Comparison of ENCODE assay signal across 18 cellular contexts in the genomic region with DNA sequence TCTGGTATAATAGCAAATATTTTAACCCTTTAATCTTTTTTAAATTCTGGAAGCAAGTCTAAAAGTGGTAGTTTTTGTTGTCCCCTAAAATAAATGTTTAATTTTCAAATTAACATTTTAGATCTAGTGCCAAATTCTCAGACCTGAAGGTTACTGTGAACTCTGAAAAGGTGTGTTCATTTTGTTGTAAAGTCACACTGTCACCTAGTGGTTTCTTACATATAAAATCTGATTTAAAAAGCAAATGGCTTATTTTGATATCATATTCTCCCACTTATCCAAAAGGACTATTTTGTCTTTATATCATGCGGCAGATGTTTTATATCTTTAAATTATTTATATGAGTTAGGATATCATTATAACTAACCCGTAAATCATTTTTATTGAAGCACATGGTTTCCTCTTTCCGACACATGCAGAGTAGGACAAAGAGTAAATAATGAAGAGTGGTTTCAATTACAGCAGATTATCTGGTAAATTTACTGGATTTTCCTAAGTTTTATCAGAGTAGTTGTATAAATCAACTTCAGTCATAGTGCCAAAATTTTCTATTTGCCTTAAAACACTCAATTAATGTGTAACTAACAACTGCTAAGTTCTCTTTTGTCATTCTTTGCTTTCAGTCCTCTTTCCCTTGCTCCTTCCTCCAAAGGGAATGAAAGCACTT.
DNase-seq lines count a peak whose midpoint lies in the region; ATAC-seq and TF ChIP-seq lines count a peak whose summit lies in the region.
"Had no signal": no experiment of that assay in that cellular context is flagged by ENCODE, and none has a peak within 500 bp of the region (broad histone marks: within the 10 kb centered on the region; RNA-seq: fewer than 3 reads in every experiment).

No MANE protein-coding gene starts in this region.

- no peaks in the 10 kb centered on the region for H3F3A ChIP-seq in OCI-LY1 (ENCODE audit: insufficient read depth, low read length)

- CTCF ChIA-PET in HCT116 (lab: Charles Lee): no interaction called here

- TF ChIP-seq POLR2A in HCT116 (IDR thresholded peaks at IDR 0.05; ENCODE audit: borderline replicate concordance, extremely low read depth, insufficient read depth, insufficient read length): no peak

- ATAC-seq in HCT116 (no peak), HG03565 (IDR thresholded peaks at IDR 0.05; ENCODE audit: unreplicated experiment) (no peak), esophagus mucosa (no peak)
- no peak for ATAC-seq in stimulated activated naive CD8-positive, alpha-beta T cell treated with anti-CD3 and anti-CD28 coated beads, Interleukin-15, Interleukin-2, amounts not matched to agents 100 U/mL and 50 U/mL, for 24 hours

- H2AFZ ChIP-seq in HCT116 (ENCODE audit: low read depth, low read length, poor library complexity, severe bottlenecking) (no peak overlapping the region), OCI-LY1 (ENCODE audit: low read length) (no peak overlapping the region)
- H2AFZ ChIP-seq: PC-9 had no signal

- H3K9me2 ChIP-seq in HCT116 (ENCODE audit: insufficient read depth) (no peaks in the 10 kb centered on the region), OCI-LY1 (ENCODE audit: low read depth, low read length) (no peaks in the 10 kb centered on the region)

- TF ChIP-seq CTCF in 22Rv1 (IDR thresholded peaks at IDR 0.05): peak; percentile 38; the same call in 1 of the 2 replicates
- peak in 1 of 3 experiments; percentile 12; a peak in 1 of 6 replicates for TF ChIP-seq CTCF in HCT116 (IDR thresholded peaks at IDR 0.05 in 2 of 3, conservative IDR thresholded peaks at IDR 0.05 in 1 of 3; ENCODE audit: borderline replicate concordance in 1 of 3, insufficient read depth in 1 of 3, low read depth in 2 of 3, low read length in 2 of 3)
- peak; percentile 9; the same call in 1 of the 2 replicates for TF ChIP-seq CTCF in OCI-LY1 (IDR thresholded peaks at IDR 0.05; ENCODE audit: low read length)
- peak; percentile 11 for TF ChIP-seq CTCF in endodermal cell (conservative IDR thresholded peaks at IDR 0.05)

- H3K4me1 ChIP-seq in HCT116 (ENCODE audit: control insufficient read depth in 1 of 2, insufficient read depth in 2 of 2, low read length in 2 of 2) (no peaks in the 10 kb centered on the region), OCI-LY1 (ENCODE audit: insufficient read depth, low read length, severe bottlenecking) (no peaks in the 10 kb centered on the region), endodermal cell (ENCODE audit: control insufficient read depth, insufficient read depth, low read length) (no peaks in the 10 kb centered on the region)
- H3K4me1 ChIP-seq: HAP-1 had no signal

- H3K9me3 ChIP-seq in HCT116 (ENCODE audit: control insufficient read depth in 1 of 2, insufficient read depth in 1 of 2, low read depth in 1 of 2, low read length in 2 of 2) (peaks cover 0 to 4% of the 10 kb centered on the region in 2 experiments; a peak in 1 of 4 replicates), OCI-LY1 (ENCODE audit: low read length) (no peaks in the 10 kb centered on the region), endodermal cell (ENCODE audit: control insufficient read depth, low read length) (peaks cover 11% of the 10 kb centered on the region)
- H3K9me3 ChIP-seq: HAP-1 had no signal

- POLR2A ChIA-PET in HCT116 (lab: Charles Lee): no interaction called here

- no peaks in the 10 kb centered on the region for H3K36me3 Mint-ChIP-seq in endodermal cell (ENCODE audit: low read depth)
- H3K36me3 Mint-ChIP-seq: CD4-positive, CD25-positive, alpha-beta regulatory T cell had no signal

- H3K79me2 ChIP-seq in HCT116 (ENCODE audit: insufficient read depth, low read length) (no peaks in the 10 kb centered on the region), OCI-LY1 (ENCODE audit: insufficient read depth, low read length) (no peaks in the 10 kb centered on the region)

- DNase-seq in HCT116 (ENCODE audit: low read depth, low spot score): no peak
- no peak for DNase-seq in endodermal cell
- DNase-seq in stimulated activated naive CD8-positive, alpha-beta T cell treated with anti-CD3 and anti-CD28 coated beads, Interleukin-15, Interleukin-2, amounts not matched to agents 100 U/mL and 50 U/mL, for 24 hours: no peak
- DNase-seq in cerebellar nuclear complex (lab: John Stamatoyannopoulos, UW): no peak
- DNase-seq: Calu3; CD4-positive, CD25-positive, alpha-beta regulatory T cell; DMS79; KG1; NCI-H1092; NCI-H2081 treated with DMSO at 0.1 percent for 48 hours; NCI-H345; NK-92 treated with Interleukin-12 subunit alpha and Interleukin-12 subunit beta, amount 100 ng/mL, for 24 hours; PC-9 had no signal

- H3K27me3 Mint-ChIP-seq in endodermal cell (ENCODE audit: insufficient read depth): no peaks in the 10 kb centered on the region
- H3K27me3 Mint-ChIP-seq: CD4-positive, CD25-positive, alpha-beta regulatory T cell had no signal

- TF ChIP-seq RAD21 in HCT116 (IDR thresholded peaks at IDR 0.05; ENCODE audit: low read depth): peak; percentile 39

- peaks cover 1% of the 10 kb centered on the region for H3K4me1 Mint-ChIP-seq in endodermal cell
- H3K4me1 Mint-ChIP-seq: CD4-positive, CD25-positive, alpha-beta regulatory T cell had no signal

- H3K9ac ChIP-seq in HCT116 (ENCODE audit: low read length) (no peak overlapping the region), OCI-LY1 (ENCODE audit: low read length) (no peak overlapping the region), endodermal cell (ENCODE audit: extremely low read depth, low read length, poor library complexity, severe bottlenecking) (no peak overlapping the region)

- H3K27me3 ChIP-seq in HCT116 (ENCODE audit: insufficient read depth, low read length) (no peaks in the 10 kb centered on the region), OCI-LY1 (ENCODE audit: insufficient read depth, low read length) (no peaks in the 10 kb centered on the region), endodermal cell (ENCODE audit: control insufficient read depth, insufficient read depth, low read length, poor library complexity, severe bottlenecking) (no peaks in the 10 kb centered on the region)

- H3K36me3 ChIP-seq in HCT116 (ENCODE audit: control insufficient read depth in 1 of 2, insufficient read depth in 2 of 2, low read length in 2 of 2) (no peaks in the 10 kb centered on the region), OCI-LY1 (ENCODE audit: insufficient read depth, low read length) (no peaks in the 10 kb centered on the region), endodermal cell (ENCODE audit: control insufficient read depth, insufficient read depth, low read length) (no peaks in the 10 kb centered on the region)
- H3K36me3 ChIP-seq: HAP-1 had no signal

- no peak overlapping the region for H3K27ac Mint-ChIP-seq in endodermal cell
- H3K27ac Mint-ChIP-seq: CD4-positive, CD25-positive, alpha-beta regulatory T cell had no signal

- peaks cover 9% of the 10 kb centered on the region for H3K9me3 Mint-ChIP-seq in endodermal cell

- no TSS peak for BruUV-seq in HCT116 (replicated peaks; lab: Mats Ljungman, UMichigan)

- RAD21 ChIA-PET in HCT116 (lab: Charles Lee; ENCODE audit: low non-redundant PET in 1 of 2, low total read pairs in 2 of 2, uncharacterized antibody in 2 of 2, unreplicated experiment in 2 of 2): no interaction called here

- H3K4me2 ChIP-seq in HCT116 (ENCODE audit: low read length) (no peak overlapping the region), OCI-LY1 (ENCODE audit: low read length) (no peak overlapping the region)
- H3K4me2 ChIP-seq: PC-9 had no signal

- no peak overlapping the region for H3K4me3 Mint-ChIP-seq in endodermal cell
- H3K4me3 Mint-ChIP-seq: CD4-positive, CD25-positive, alpha-beta regulatory T cell had no signal

- H3K4me3 ChIP-seq in HCT116 (replicated peaks in 1 of 2; ENCODE audit: low read depth in 1 of 2, low read length in 2 of 2) (no peak overlapping the region), OCI-LY1 (ENCODE audit: low read depth, low read length, poor library complexity, severe bottlenecking) (no peak overlapping the region), endodermal cell (ENCODE audit: low read length) (no peak overlapping the region)
- H3K4me3 ChIP-seq: HAP-1, PC-9 had no signal

- WGBS in endodermal cell (ENCODE audit: insufficient coverage in 1 of 2, insufficient read length in 1 of 2), 2 experiments: 92% methylated on average over 2 of the region's 3 CpGs; no CpG with 5 or more reads in 1 of the 2 experiments

- H4K20me1 ChIP-seq in HCT116 (ENCODE audit: insufficient read depth) (no peaks in the 10 kb centered on the region), OCI-LY1 (ENCODE audit: insufficient read depth, low read length) (no peaks in the 10 kb centered on the region)

- intact Hi-C loops in HCT116 (cut with micrococcal nuclease): no loop called here

- no peak overlapping the region for H3K27ac ChIP-seq in 22Rv1
- H3K27ac ChIP-seq in HCT116 (ENCODE audit: low read depth, low read length): no peak overlapping the region
- no peak overlapping the region for H3K27ac ChIP-seq in OCI-LY1 (ENCODE audit: low read depth, low read length, poor library complexity, severe bottlenecking)
- H3K27ac ChIP-seq in endodermal cell (ENCODE audit: low read depth, low read length): no peak overlapping the region
- H3K27ac ChIP-seq: PC-9 had no signal

TF ChIP-seq in HCT116, 20 proteins besides CTCF, POLR2A, EP300 and RAD21 (continues in another document):
- no peak for TF ChIP-seq FOSL1 (IDR thresholded peaks at IDR 0.05; ENCODE audit: low read depth)
- no peak for TF ChIP-seq YY1 (IDR thresholded peaks at IDR 0.05; ENCODE audit: extremely low read depth, insufficient replicate concordance, low read depth, low read length)
- TF ChIP-seq JUND (IDR thresholded peaks at IDR 0.05): no peak
- TF ChIP-seq, protein P1, sequence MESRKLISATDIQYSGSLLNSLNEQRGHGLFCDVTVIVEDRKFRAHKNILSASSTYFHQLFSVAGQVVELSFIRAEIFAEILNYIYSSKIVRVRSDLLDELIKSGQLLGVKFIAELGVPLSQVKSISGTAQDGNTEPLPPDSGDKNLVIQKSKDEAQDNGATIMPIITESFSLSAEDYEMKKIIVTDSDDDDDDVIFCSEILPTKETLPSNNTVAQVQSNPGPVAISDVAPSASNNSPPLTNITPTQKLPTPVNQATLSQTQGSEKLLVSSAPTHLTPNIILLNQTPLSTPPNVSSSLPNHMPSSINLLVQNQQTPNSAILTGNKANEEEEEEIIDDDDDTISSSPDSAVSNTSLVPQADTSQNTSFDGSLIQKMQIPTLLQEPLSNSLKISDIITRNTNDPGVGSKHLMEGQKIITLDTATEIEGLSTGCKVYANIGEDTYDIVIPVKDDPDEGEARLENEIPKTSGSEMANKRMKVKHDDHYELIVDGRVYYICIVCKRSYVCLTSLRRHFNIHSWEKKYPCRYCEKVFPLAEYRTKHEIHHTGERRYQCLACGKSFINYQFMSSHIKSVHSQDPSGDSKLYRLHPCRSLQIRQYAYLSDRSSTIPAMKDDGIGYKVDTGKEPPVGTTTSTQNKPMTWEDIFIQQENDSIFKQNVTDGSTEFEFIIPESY (IDR thresholded peaks at IDR 0.05; ENCODE audit: extremely low read depth, insufficient replicate concordance, low read length): no peak
- TF ChIP-seq ZNF274 (IDR thresholded peaks at IDR 0.05; ENCODE audit: low read depth, low read length): no peak
- no peak for TF ChIP-seq ZFX (IDR thresholded peaks at IDR 0.05)
- no peak for TF ChIP-seq EZH2 (IDR thresholded peaks at IDR 0.05)
- TF ChIP-seq, protein P2, sequence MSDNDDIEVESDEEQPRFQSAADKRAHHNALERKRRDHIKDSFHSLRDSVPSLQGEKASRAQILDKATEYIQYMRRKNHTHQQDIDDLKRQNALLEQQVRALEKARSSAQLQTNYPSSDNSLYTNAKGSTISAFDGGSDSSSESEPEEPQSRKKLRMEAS (IDR thresholded peaks at IDR 0.05): no peak
